In genomic region chr11:57323503-57324153, GRCh38 we compare ENCODE assay signal across 1 cellular context.
TF ChIP-seq lines count a peak whose summit lies in the region.

No MANE protein-coding gene starts in this region.

TF ChIP-seq in IMR-90, 13 proteins besides CTCF, POLR2A, EP300 and RAD21 (continued from another document):
- TF ChIP-seq USF2 (IDR thresholded peaks at IDR 0.05; ENCODE audit: low read depth, low read length) (no peak), NFE2L2 (IDR thresholded peaks at IDR 0.05; ENCODE audit: low read depth, low read length) (no peak), CEBPB (IDR thresholded peaks at IDR 0.05; ENCODE audit: low read depth, low read length) (no peak), CHD1 (IDR thresholded peaks at IDR 0.05; ENCODE audit: low read depth, low read length) (no peak), MAZ (IDR thresholded peaks at IDR 0.05; ENCODE audit: borderline replicate concordance, low read depth, low read length) (no peak), FOS (IDR thresholded peaks at IDR 0.05; ENCODE audit: low read depth, low read length) (no peak), SMC3 (IDR thresholded peaks at IDR 0.05; ENCODE audit: low read depth, low read length) (no peak), MAFK (IDR thresholded peaks at IDR 0.05; ENCODE audit: low read depth, low read length) (no peak)
- TF ChIP-seq, protein P1, sequence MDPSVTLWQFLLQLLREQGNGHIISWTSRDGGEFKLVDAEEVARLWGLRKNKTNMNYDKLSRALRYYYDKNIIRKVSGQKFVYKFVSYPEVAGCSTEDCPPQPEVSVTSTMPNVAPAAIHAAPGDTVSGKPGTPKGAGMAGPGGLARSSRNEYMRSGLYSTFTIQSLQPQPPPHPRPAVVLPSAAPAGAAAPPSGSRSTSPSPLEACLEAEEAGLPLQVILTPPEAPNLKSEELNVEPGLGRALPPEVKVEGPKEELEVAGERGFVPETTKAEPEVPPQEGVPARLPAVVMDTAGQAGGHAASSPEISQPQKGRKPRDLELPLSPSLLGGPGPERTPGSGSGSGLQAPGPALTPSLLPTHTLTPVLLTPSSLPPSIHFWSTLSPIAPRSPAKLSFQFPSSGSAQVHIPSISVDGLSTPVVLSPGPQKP (IDR thresholded peaks at IDR 0.05; ENCODE audit: borderline replicate concordance, low read depth, low read length) = no peak
